ENCODE assay signal across 19 cellular contexts in the genomic region with DNA sequence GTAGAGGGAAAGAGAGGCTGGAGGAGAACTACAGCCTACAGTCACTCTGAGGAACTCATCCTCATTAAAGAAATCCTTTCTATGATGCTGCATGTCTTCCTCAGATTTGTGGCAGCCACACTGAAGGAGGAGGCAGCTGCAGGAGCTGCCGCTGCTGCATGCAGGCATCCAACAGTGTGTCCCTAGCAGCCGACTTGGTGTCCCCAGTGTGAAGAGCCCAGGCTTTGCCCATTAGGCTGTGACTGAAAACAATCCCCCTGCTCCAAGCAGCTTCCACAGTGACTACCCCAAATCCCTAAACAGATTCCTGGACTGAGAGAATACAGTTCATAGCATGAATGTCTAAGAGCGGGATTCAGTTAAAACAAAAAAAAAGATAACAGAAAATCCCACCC.
"Had no signal": no experiment of that assay in that cellular context is flagged by ENCODE, and none has a peak within 500 bp of the region (broad histone marks: within the 10 kb centered on the region; RNA-seq: fewer than 3 reads in every experiment).

No MANE protein-coding gene starts in this region.

- H3K27ac Mint-ChIP-seq: activated CD4-positive, alpha-beta T cell treated with anti-CD3 and anti-CD28 coated beads, Interleukin-2, amount 10 ng/mL, durations not matched to agents 24 days and 14 days; activated CD8-positive, alpha-beta T cell treated with anti-CD3 and anti-CD28 coated beads, Interleukin-2, amount 10 ng/mL, durations not matched to agents 7 days and 5 days; activated naive CD4-positive, alpha-beta T cell treated with anti-CD3 and anti-CD28 coated beads, Interleukin-2, amount 50 U/mL, for 24 hours; stimulated activated naive CD8-positive, alpha-beta T cell treated with anti-CD3 and anti-CD28 coated beads, Interleukin-15, amount 100 ng/mL, for 72 hours had no signal

- DNase-seq: activated CD4-positive, alpha-beta T cell treated with anti-CD3 and anti-CD28 coated beads, Interleukin-2, amount 10 ng/mL, durations not matched to agents 24 days and 14 days; activated CD4-positive, CD25-positive, alpha-beta regulatory T cell; activated CD8-positive, alpha-beta memory T cell treated with anti-CD3 and anti-CD28 coated beads, Interleukin-2, amount 50 U/mL, for 4 hours; activated CD8-positive, alpha-beta T cell treated with anti-CD3 and anti-CD28 coated beads, Interleukin-2, amount 10 ng/mL, durations not matched to agents 7 days and 5 days; activated effector memory CD4-positive, alpha-beta T cell treated with anti-CD3 and anti-CD28 coated beads, Interleukin-2, amount 50 U/mL, for 16 hours; activated T-cell treated with anti-CD3 and anti-CD28 coated beads, Interleukin-2, amount 50 U/mL, for 48 hours; adrenal gland; head of caudate nucleus; left cardiac atrium; lower lobe of right lung; nucleus accumbens; psoas muscle; sigmoid colon; stimulated activated CD4-positive, alpha-beta T cell treated with anti-CD3 and anti-CD28 coated beads, Interleukin-1b, Interleukin-23, amount 100 ng/mL, for 48 hours; stimulated activated naive CD8-positive, alpha-beta T cell treated with anti-CD3 and anti-CD28 coated beads, Interleukin-15, amount 100 ng/mL, for 72 hours; SW 1271; testis had no signal

- H3K9me3 Mint-ChIP-seq: activated CD4-positive, alpha-beta T cell treated with anti-CD3 and anti-CD28 coated beads, Interleukin-2, amount 10 ng/mL, durations not matched to agents 24 days and 14 days; activated naive CD4-positive, alpha-beta T cell treated with anti-CD3 and anti-CD28 coated beads, Interleukin-2, amount 50 U/mL, for 24 hours; stimulated activated naive CD8-positive, alpha-beta T cell treated with anti-CD3 and anti-CD28 coated beads, Interleukin-15, amount 100 ng/mL, for 72 hours had no signal

- H3K27me3 ChIP-seq: adrenal gland, esophagus muscularis mucosa, sigmoid colon, testis had no signal

- H3K27ac ChIP-seq: adrenal gland, esophagus muscularis mucosa, lower lobe of right lung, psoas muscle, sigmoid colon, testis had no signal

- H3K4me1 ChIP-seq: psoas muscle, testis had no signal

- H3K4me3 Mint-ChIP-seq: activated CD4-positive, alpha-beta T cell treated with anti-CD3 and anti-CD28 coated beads, Interleukin-2, amount 10 ng/mL, durations not matched to agents 24 days and 14 days; activated CD8-positive, alpha-beta T cell treated with anti-CD3 and anti-CD28 coated beads, Interleukin-2, amount 10 ng/mL, durations not matched to agents 7 days and 5 days; activated naive CD4-positive, alpha-beta T cell treated with anti-CD3 and anti-CD28 coated beads, Interleukin-2, amount 50 U/mL, for 24 hours; stimulated activated naive CD8-positive, alpha-beta T cell treated with anti-CD3 and anti-CD28 coated beads, Interleukin-15, amount 100 ng/mL, for 72 hours had no signal

- H3K9me3 ChIP-seq: adrenal gland, esophagus muscularis mucosa, lower lobe of right lung, psoas muscle, sigmoid colon, testis had no signal

- H3K36me3 ChIP-seq: adrenal gland, esophagus muscularis mucosa, lower lobe of right lung, sigmoid colon had no signal

- ATAC-seq: activated CD8-positive, alpha-beta T cell treated with anti-CD3 and anti-CD28 coated beads, Interleukin-2, amount 10 ng/mL, durations not matched to agents 7 days and 5 days; left cardiac atrium; lower lobe of right lung; psoas muscle had no signal

- H3K4me3 ChIP-seq: adrenal gland, esophagus muscularis mucosa, lower lobe of right lung, psoas muscle, sigmoid colon, testis had no signal
